Comparison of ENCODE assay signal across 13 cellular contexts in genomic region chr7:30184804-30185487, GRCh38. TPM values are rescaled to one million over a fixed set of nuclear protein-coding genes. Genes with fewer than 3 reads are reported as not detected.
DNase-seq lines count a peak whose midpoint lies in the region; TF ChIP-seq lines count a peak whose summit lies in the region.
"Had no signal": no experiment of that assay in that cellular context is flagged by ENCODE, and none has a peak within 500 bp of the region (broad histone marks: within the 10 kb centered on the region; RNA-seq: fewer than 3 reads in every experiment).

No MANE protein-coding gene starts in this region.

- H3K27me3 ChIP-seq in GM06990 (replicated peaks; ENCODE audit: control insufficient read depth, insufficient read depth, low read length) = no peaks in the 10 kb centered on the region
- no peaks in the 10 kb centered on the region for H3K27me3 ChIP-seq in right atrium auricular region

- TF ChIP-seq CTCF in GM06990 (IDR thresholded peaks at IDR 0.05; ENCODE audit: insufficient read depth, low read length, poor library complexity, severe bottlenecking) = no peak
- no peak for TF ChIP-seq CTCF in right atrium auricular region (IDR thresholded peaks at IDR 0.05)
- no peak for TF ChIP-seq CTCF in GM10266 (IDR thresholded peaks at IDR 0.05; ENCODE audit: control insufficient read depth, insufficient read depth, low read depth, missing control alignments)

- DNase-seq in GM06990 (ENCODE audit: extremely low read depth, insufficient read length) = peak; percentile 32
- DNase-seq in SKM-1 (lab: John Stamatoyannopoulos, UW; ENCODE audit: unreplicated experiment) = peak; percentile 32
- no peak for DNase-seq in right atrium auricular region (ENCODE audit: low spot score)
- no peak for DNase-seq in NCI-H2107 (lab: John Stamatoyannopoulos, UW)
- no peak for DNase-seq in HK-2 (ENCODE audit: unreplicated experiment)
- DNase-seq in SW480 (ENCODE audit: low spot score) = no peak
- DNase-seq in GM10266 (ENCODE audit: extremely low spot score) = no peak
- DNase-seq: activated CD4-positive, alpha-beta T cell treated with anti-CD3 and anti-CD28 coated beads for 4 hours; IMR-90; SHP77 treated with DMSO at 0.1 percent for 48 hours; stimulated activated CD4-positive, alpha-beta T cell treated with anti-CD3 and anti-CD28 coated beads, Interleukin-4, amount 100 ng/mL, for 24 hours had no signal

- H3K4me1 ChIP-seq in right atrium auricular region = peaks cover 0 to 38% of the 10 kb centered on the region in 2 donors

- H3K36me3 ChIP-seq in GM06990 (ENCODE audit: control insufficient read depth, insufficient read depth, low read length) (no peaks in the 10 kb centered on the region), right atrium auricular region (no peaks in the 10 kb centered on the region)

- H3K4me3 ChIP-seq in GM06990 (replicated peaks; ENCODE audit: low read depth, low read length) = no peak overlapping the region
- H3K4me3 ChIP-seq in right atrium auricular region = no peak overlapping the region
- H3K4me3 ChIP-seq in skin epidermis = no peak overlapping the region

- H3K27ac ChIP-seq in right atrium auricular region (peak overlapping the region; percentile 63 to 66), skin epidermis (peak overlapping the region in 11 of 21 experiments; percentile 1 to 69 (median 37))
- H3K27ac ChIP-seq: C4-2B had no signal

- H3K9me3 ChIP-seq in right atrium auricular region = no peaks in the 10 kb centered on the region

RNA-seq across cellular contexts. Expression of gene MTURN, which starts 50.2 kb away (rescaled TPM):
- total RNA-seq in right atrium auricular region = 10 to 100 TPM; 17.4 to 65.4 TPM

Comparison
In these comparisons a context has a peak if more than half of its experiments do, and no peak if none do; other contexts are left out.
1. DNase-seq: peak in GM06990 (single experiment) and SKM-1 (single experiment); none in right atrium auricular region (single experiment), NCI-H2107 (single experiment), HK-2 (single experiment), SW480 (single experiment) and GM10266 (single experiment).